ENCODE assay signal across 22 cellular contexts in genomic region chr2:9614562-9614961, GRCh38. TPM values are rescaled to one million over a fixed set of nuclear protein-coding genes. Genes with fewer than 3 reads are reported as not detected.
DNase-seq lines count a peak whose midpoint lies in the region; ATAC-seq and TF ChIP-seq lines count a peak whose summit lies in the region.
"Had no signal": no experiment of that assay in that cellular context is flagged by ENCODE, and none has a peak within 500 bp of the region (broad histone marks: within the 10 kb centered on the region; RNA-seq: fewer than 3 reads in every experiment).

No MANE protein-coding gene starts in this region.

- 0 out of 2 replicates have a peak, but pooled peaks cover 3% of the 10 kb centered on the region for H3F3A ChIP-seq in Loucy (ENCODE audit: low read depth)

- peak overlapping the region; percentile 8 for H3K4me2 ChIP-seq in Loucy (ENCODE audit: low read depth, low read length, poor library complexity, severe bottlenecking)
- peak overlapping the region; percentile 20 for H3K4me2 ChIP-seq in fibroblast of lung (ENCODE audit: extremely low read depth, insufficient read depth, low read length)
- H3K4me2 ChIP-seq: GM23338 had no signal

- H3K79me2 ChIP-seq in Loucy (ENCODE audit: insufficient read depth, low read length) (peaks cover 100% of the 10 kb centered on the region), fibroblast of lung (ENCODE audit: control insufficient read depth, insufficient read depth, low read length) (peaks cover 98% of the 10 kb centered on the region)

- H3K4me3 Mint-ChIP-seq in activated naive CD8-positive, alpha-beta T cell = no peak overlapping the region
- H3K4me3 Mint-ChIP-seq in activated naive CD8-positive, alpha-beta T cell treated with anti-CD3 and anti-CD28 coated beads, Interleukin-2, amount 50 U/mL, for 24 hours = no peak overlapping the region
- H3K4me3 Mint-ChIP-seq in stimulated activated effector memory CD8-positive, alpha-beta T cell treated with anti-CD3 and anti-CD28 coated beads, Interleukin-12 subunit alpha, Interleukin-12 subunit beta, amount 100 ng/mL, for 72 hours = peak overlapping the region; percentile 12
- H3K4me3 Mint-ChIP-seq: GM23338 had no signal

- H3K4me1 Mint-ChIP-seq in activated naive CD8-positive, alpha-beta T cell (ENCODE audit: low read depth) = peaks cover 92% of the 10 kb centered on the region
- H3K4me1 Mint-ChIP-seq in activated naive CD8-positive, alpha-beta T cell treated with anti-CD3 and anti-CD28 coated beads, Interleukin-2, amount 50 U/mL, for 24 hours = peaks cover 90% of the 10 kb centered on the region
- H3K4me1 Mint-ChIP-seq in stimulated activated effector memory CD8-positive, alpha-beta T cell treated with anti-CD3 and anti-CD28 coated beads, Interleukin-12 subunit alpha, Interleukin-12 subunit beta, amount 100 ng/mL, for 72 hours = peaks cover 92% of the 10 kb centered on the region

- H3K27ac Mint-ChIP-seq in activated naive CD8-positive, alpha-beta T cell = peak overlapping the region; percentile 6
- no peak overlapping the region for H3K27ac Mint-ChIP-seq in activated naive CD8-positive, alpha-beta T cell treated with anti-CD3 and anti-CD28 coated beads, Interleukin-2, amount 50 U/mL, for 24 hours
- peak overlapping the region; percentile 57 for H3K27ac Mint-ChIP-seq in stimulated activated effector memory CD8-positive, alpha-beta T cell treated with anti-CD3 and anti-CD28 coated beads, Interleukin-12 subunit alpha, Interleukin-12 subunit beta, amount 100 ng/mL, for 72 hours
- H3K27ac Mint-ChIP-seq: IgD-negative memory B cell had no signal

- no peak for ATAC-seq in activated naive CD8-positive, alpha-beta T cell treated with anti-CD3 and anti-CD28 coated beads, Interleukin-2, amount 50 U/mL, for 24 hours
- no peak for ATAC-seq in stimulated activated effector memory CD8-positive, alpha-beta T cell treated with anti-CD3 and anti-CD28 coated beads, Interleukin-12 subunit alpha, Interleukin-12 subunit beta, amount 100 ng/mL, for 72 hours
- no peak for ATAC-seq in omental fat pad (ENCODE audit: low FRiP score)
- ATAC-seq: GM23338 had no signal

- peaks cover 25% of the 10 kb centered on the region for H3K36me3 Mint-ChIP-seq in activated naive CD8-positive, alpha-beta T cell
- peaks cover 43% of the 10 kb centered on the region for H3K36me3 Mint-ChIP-seq in activated naive CD8-positive, alpha-beta T cell treated with anti-CD3 and anti-CD28 coated beads, Interleukin-2, amount 50 U/mL, for 24 hours (ENCODE audit: low read depth)
- H3K36me3 Mint-ChIP-seq in stimulated activated effector memory CD8-positive, alpha-beta T cell treated with anti-CD3 and anti-CD28 coated beads, Interleukin-12 subunit alpha, Interleukin-12 subunit beta, amount 100 ng/mL, for 72 hours = peaks cover 88% of the 10 kb centered on the region

- DNase-seq in activated naive CD8-positive, alpha-beta T cell treated with anti-CD3 and anti-CD28 coated beads, Interleukin-2, amount 50 U/mL, for 24 hours = no peak
- no peak for DNase-seq in fibroblast of lung (ENCODE audit: low read depth in 2 of 2)
- DNase-seq in stimulated activated effector memory CD8-positive, alpha-beta T cell treated with anti-CD3 and anti-CD28 coated beads, Interleukin-12 subunit alpha, Interleukin-12 subunit beta, amount 100 ng/mL, for 72 hours (ENCODE audit: low spot score in 2 of 2) = no peak
- DNase-seq in T-helper 9 cell = no peak
- no peak for DNase-seq in RKO (ENCODE audit: low spot score)
- no peak for DNase-seq in omental fat pad (ENCODE audit: low spot score)
- DNase-seq: BE2C; Calu3; CD8-positive, alpha-beta memory T cell; DMS153; HCEC 1CT; NCI-H1694; NCI-H2081 treated with DMSO at 0.1 percent for 48 hours; NCI-H2171 treated with DMSO at 0.1 percent for 48 hours; NCI-H524 treated with DMSO at 0.1 percent for 48 hours; NCI-H82; Peyer's patch had no signal

- H2AFZ ChIP-seq in Loucy (ENCODE audit: low read length) (no peak overlapping the region), fibroblast of lung (ENCODE audit: low read length) (no peak overlapping the region)
- H2AFZ ChIP-seq: GM23338 had no signal

- TF ChIP-seq CTCF in Loucy (conservative IDR thresholded peaks at IDR 0.05; ENCODE audit: low read length) (no peak), fibroblast of lung (conservative IDR thresholded peaks at IDR 0.05 in 1 of 2, IDR thresholded peaks at IDR 0.05 in 1 of 2; ENCODE audit: low read depth in 1 of 2, low read length in 2 of 2) (no peak), omental fat pad (IDR thresholded peaks at IDR 0.05) (no peak)

- H3K9ac ChIP-seq in Loucy (ENCODE audit: low read depth, low read length, poor library complexity, severe bottlenecking) (no peak overlapping the region), fibroblast of lung (ENCODE audit: insufficient read depth, low read length) (no peak overlapping the region)

- no peaks in the 10 kb centered on the region for H3K27me3 Mint-ChIP-seq in activated naive CD8-positive, alpha-beta T cell
- no peaks in the 10 kb centered on the region for H3K27me3 Mint-ChIP-seq in activated naive CD8-positive, alpha-beta T cell treated with anti-CD3 and anti-CD28 coated beads, Interleukin-2, amount 50 U/mL, for 24 hours
- H3K27me3 Mint-ChIP-seq: CD8-positive, alpha-beta memory T cell; IgD-negative memory B cell had no signal

- H3K9me3 ChIP-seq in Loucy (ENCODE audit: insufficient read depth, low read depth, low read length) = no peaks in the 10 kb centered on the region
- H3K9me3 ChIP-seq in fibroblast of lung (ENCODE audit: control insufficient read depth, insufficient read depth, low read depth, low read length) = no peaks in the 10 kb centered on the region
- H3K9me3 ChIP-seq: BE2C, Peyer's patch, SJSA1 had no signal

- H3K27me3 ChIP-seq in Loucy (ENCODE audit: insufficient read depth, low read length, poor library complexity, severe bottlenecking) (no peaks in the 10 kb centered on the region), fibroblast of lung (ENCODE audit: control insufficient read depth, insufficient read depth, low read length) (no peaks in the 10 kb centered on the region)
- H3K27me3 ChIP-seq: BE2C, Peyer's patch, SJSA1 had no signal

- H3K27ac ChIP-seq in fibroblast of lung (ENCODE audit: insufficient read depth, low read length) = no peak overlapping the region
- H3K27ac ChIP-seq: Peyer's patch, SJSA1 had no signal

- peaks cover 25% of the 10 kb centered on the region for H3K4me1 ChIP-seq in Loucy (ENCODE audit: insufficient read depth, low read length, poor library complexity, severe bottlenecking)
- peaks cover 13% of the 10 kb centered on the region for H3K4me1 ChIP-seq in fibroblast of lung (ENCODE audit: control insufficient read depth, extremely low read depth, insufficient read depth, low read length)

- H3K9me3 Mint-ChIP-seq in activated naive CD8-positive, alpha-beta T cell (ENCODE audit: low read depth) = no peaks in the 10 kb centered on the region
- H3K9me3 Mint-ChIP-seq in activated naive CD8-positive, alpha-beta T cell treated with anti-CD3 and anti-CD28 coated beads, Interleukin-2, amount 50 U/mL, for 24 hours = no peaks in the 10 kb centered on the region
- no peaks in the 10 kb centered on the region for H3K9me3 Mint-ChIP-seq in stimulated activated effector memory CD8-positive, alpha-beta T cell treated with anti-CD3 and anti-CD28 coated beads, Interleukin-12 subunit alpha, Interleukin-12 subunit beta, amount 100 ng/mL, for 72 hours
- H3K9me3 Mint-ChIP-seq: CD8-positive, alpha-beta memory T cell; GM23338; IgD-negative memory B cell had no signal

- H3K4me3 ChIP-seq in Loucy (ENCODE audit: low read length, poor library complexity, severe bottlenecking) (no peak overlapping the region), fibroblast of lung (replicated peaks in 1 of 4; ENCODE audit: control extremely low read depth in 1 of 4, insufficient read depth in 1 of 4, low read depth in 3 of 4, low read length in 4 of 4) (no peak overlapping the region)
- H3K4me3 ChIP-seq: GM23338, Peyer's patch, SJSA1 had no signal

- peaks cover 65% of the 10 kb centered on the region; the same call in 1 of the 2 replicates for H3K36me3 ChIP-seq in Loucy (ENCODE audit: insufficient read depth, low read length)
- peaks cover 4% of the 10 kb centered on the region for H3K36me3 ChIP-seq in fibroblast of lung (ENCODE audit: control insufficient read depth, insufficient read depth, low read length)

- H4K20me1 ChIP-seq in Loucy (ENCODE audit: insufficient read depth, low read length, poor library complexity, severe bottlenecking) (peaks cover 99% of the 10 kb centered on the region), fibroblast of lung (ENCODE audit: control insufficient read depth, extremely low read depth, insufficient read depth, low read length) (peaks cover 16% of the 10 kb centered on the region)

- no peaks in the 10 kb centered on the region for H3K9me2 ChIP-seq in Loucy (replicated peaks; ENCODE audit: low read depth, low read length)

RNA-seq across cellular contexts. Expression of gene YWHAQ, which starts 16.2 kb away (rescaled TPM):
- total RNA-seq in fibroblast of lung (247 and 323 TPM in 2 replicates), omental fat pad (100 to 1,000 TPM; 160 to 222 (median 168) TPM)
- polyA plus RNA-seq in fibroblast of lung = 510 and 666 TPM in 2 replicates
- polyA plus RNA-seq in fibroblast of lung (2012) = 393 and 565 TPM in 2 replicates
- polyA minus RNA-seq in fibroblast of lung (ENCODE audit: low replicate concordance) = 89.7 and 132 TPM in 2 replicates

RNA-seq across cellular contexts. Expression of gene ADAM17, which starts 58.9 kb away (rescaled TPM):
- total RNA-seq in fibroblast of lung = 49.1 and 69.9 TPM in 2 replicates
- polyA plus RNA-seq in fibroblast of lung = 11.4 and 12.3 TPM in 2 replicates
- 13.9 and 14.5 TPM in 2 replicates for polyA plus RNA-seq in fibroblast of lung (2012)
- polyA minus RNA-seq in fibroblast of lung (ENCODE audit: low replicate concordance) = 3.7 and 7.1 TPM in 2 replicates
- total RNA-seq in omental fat pad = 10 to 100 TPM; 25.1 to 73.1 (median 44.1) TPM
